ENCODE assay signal across 8 cellular contexts in genomic region chr12:96219700-96220206, GRCh38. TPM values are rescaled to one million over a fixed set of nuclear protein-coding genes. Genes with fewer than 3 reads are reported as not detected.
DNase-seq lines count a peak whose midpoint lies in the region; ATAC-seq, FAIRE-seq and TF ChIP-seq lines count a peak whose summit lies in the region.

No MANE protein-coding gene starts in this region.

- peak overlapping the region; percentile 74 for H3K4me2 ChIP-seq in HCT116 (ENCODE audit: low read length)

- TF ChIP-seq CTCF in AG04449 (IDR thresholded peaks at IDR 0.05; ENCODE audit: insufficient read depth, low read length, missing control alignments), result no peak
- no peak for TF ChIP-seq CTCF in HCT116 (IDR thresholded peaks at IDR 0.05 in 2 of 3, conservative IDR thresholded peaks at IDR 0.05 in 1 of 3; ENCODE audit: borderline replicate concordance in 1 of 3, insufficient read depth in 1 of 3, low read depth in 2 of 3, low read length in 2 of 3)
- no peak for TF ChIP-seq CTCF in kidney (IDR thresholded peaks at IDR 0.05; ENCODE audit: borderline replicate concordance, extremely low read depth, insufficient read depth)

- H4K20me1 ChIP-seq in HCT116 (ENCODE audit: insufficient read depth), result no peaks in the 10 kb centered on the region

- no peaks in the 10 kb centered on the region for H3K27me3 ChIP-seq in HCT116 (ENCODE audit: insufficient read depth, low read length)

- TF ChIP-seq POLR2A in HCT116 (IDR thresholded peaks at IDR 0.05; ENCODE audit: borderline replicate concordance, extremely low read depth, insufficient read depth, insufficient read length), result no peak

- H3K9me3 ChIP-seq in HCT116 (ENCODE audit: control insufficient read depth in 1 of 2, insufficient read depth in 1 of 2, low read depth in 1 of 2, low read length in 2 of 2) (no peaks in the 10 kb centered on the region), kidney (ENCODE audit: control insufficient read depth in 1 of 2, low read length in 2 of 2) (no peaks in the 10 kb centered on the region)

- peak overlapping the region; percentile 84 for H3K27ac ChIP-seq in HCT116 (ENCODE audit: low read depth, low read length)
- no peak overlapping the region for H3K27ac ChIP-seq in kidney (ENCODE audit: low read depth in 2 of 2, low read length in 2 of 2)

- CTCF ChIA-PET in AG04449 (lab: Yijun Ruan, JAX) (interaction anchor here (0.9 to 13.1 kb wide), 9 partner anchors 8 to 297 kb away, joined by 3 to 177 read pairs (median 5); partner anchors contain the start of gene CDK17), HCT116 (lab: Charles Lee) (interaction anchor here (1.0 kb wide), 1 partner anchor 297 kb away, joined by 3 read pairs; no protein-coding TSS in a partner anchor)

- intact Hi-C loops in HCT116 (cut with micrococcal nuclease) (loop anchor here (1.0 to 5.0 kb wide), 2 partner anchors 157 to 183 kb away; partner anchors contain the start of gene CDK17), kidney (cut with DNase I) (loop anchor here (10.0 kb wide), 1 partner anchor 155 kb away; no protein-coding TSS in a partner anchor)

- H2AFZ ChIP-seq in HCT116 (ENCODE audit: low read depth, low read length, poor library complexity, severe bottlenecking), result no peak overlapping the region

- RAD21 ChIA-PET in HCT116 (lab: Charles Lee; ENCODE audit: low non-redundant PET in 1 of 2, low total read pairs in 2 of 2, uncharacterized antibody in 2 of 2, unreplicated experiment in 2 of 2), result no interaction called here

- H3K9me2 ChIP-seq in HCT116 (ENCODE audit: insufficient read depth), result no peaks in the 10 kb centered on the region

- no peak for FAIRE-seq in kidney (lab: Jason Lieb, UNC)

- H3K9ac ChIP-seq in HCT116 (ENCODE audit: low read length) (peak overlapping the region; percentile 64), kidney (ENCODE audit: low read length in 2 of 2) (no peak overlapping the region)

- ATAC-seq in HCT116, result peak; percentile 97
- ATAC-seq in SK-N-SH treated with all-trans-retinoic acid at 6 μM for 48 hours, result peak; percentile 98
- ATAC-seq in HG03442 (IDR thresholded peaks at IDR 0.05; ENCODE audit: unreplicated experiment), result no peak

- H3K4me3 ChIP-seq in AG04449 (ENCODE audit: low read depth, low read length) (peak overlapping the region; percentile 34), HCT116 (replicated peaks in 1 of 2; ENCODE audit: low read depth in 1 of 2, low read length in 2 of 2) (peak overlapping the region; percentile 33 to 46), kidney (ENCODE audit: low read length in 2 of 2) (no peak overlapping the region)

- TF ChIP-seq RAD21 in HCT116 (IDR thresholded peaks at IDR 0.05; ENCODE audit: low read depth), result no peak

- peak; percentile 92 for DNase-seq in AG04449 (ENCODE audit: low read depth, low spot score)
- peak; percentile 90 for DNase-seq in HCT116 (ENCODE audit: low read depth, low spot score)
- DNase-seq in hepatic stellate cell (ENCODE audit: low spot score), result peak; percentile 97
- DNase-seq in putamen (ENCODE audit: low spot score), result no peak
- no peak for DNase-seq in kidney
- DNase-seq in pons (ENCODE audit: low spot score), result no peak

- H3K79me2 ChIP-seq in HCT116 (ENCODE audit: insufficient read depth, low read length), result peaks cover 71% of the 10 kb centered on the region

- BruUV-seq in HCT116 (replicated peaks; lab: Mats Ljungman, UMichigan), result no TSS peak

- H3K4me1 ChIP-seq in HCT116 (ENCODE audit: control insufficient read depth in 1 of 2, insufficient read depth in 2 of 2, low read length in 2 of 2) (peaks cover 18 to 44% of the 10 kb centered on the region in 2 experiments), kidney (ENCODE audit: control insufficient read depth in 1 of 2, insufficient read depth in 1 of 2, low read depth in 1 of 2, low read length in 2 of 2) (peaks cover 0 to 2% of the 10 kb centered on the region in 2 donors)

- peaks cover 0 to 29% of the 10 kb centered on the region in 2 experiments; a peak in 1 of 4 replicates for H3K36me3 ChIP-seq in HCT116 (ENCODE audit: control insufficient read depth in 1 of 2, insufficient read depth in 2 of 2, low read length in 2 of 2)
- H3K36me3 ChIP-seq in kidney (ENCODE audit: control insufficient read depth in 1 of 2, insufficient read depth in 2 of 2, low read length in 2 of 2), result peaks cover 0 to 8% of the 10 kb centered on the region in 2 donors

- POLR2A ChIA-PET in AG04449 (lab: Yijun Ruan, JAX) (interaction anchor here (0.7 to 2.1 kb wide), 5 partner anchors 18 to 181 kb away, joined by 3 to 5 read pairs (median 4); no protein-coding TSS in a partner anchor), HCT116 (lab: Charles Lee) (no interaction called here)

TF ChIP-seq in HCT116, 20 proteins besides CTCF, POLR2A, EP300 and RAD21 (continues in another document):
- TF ChIP-seq YY1 (IDR thresholded peaks at IDR 0.05; ENCODE audit: extremely low read depth, insufficient replicate concordance, low read depth, low read length) (peak; percentile 33), SRF (IDR thresholded peaks at IDR 0.05; ENCODE audit: low read depth) (no peak), TCF7L2 (IDR thresholded peaks at IDR 0.05; ENCODE audit: borderline replicate concordance, extremely low read depth, insufficient read depth, insufficient read length) (no peak), CBX3 (IDR thresholded peaks at IDR 0.05; ENCODE audit: low read depth) (0 out of 2 replicates have a peak, but pooled peaks have one; percentile 80), ZNF274 (IDR thresholded peaks at IDR 0.05; ENCODE audit: low read depth, low read length) (no peak), ELF1 (IDR thresholded peaks at IDR 0.05; ENCODE audit: borderline replicate concordance, low read depth) (no peak), JUND (IDR thresholded peaks at IDR 0.05) (peak; percentile 57)
- TF ChIP-seq, protein P1, sequence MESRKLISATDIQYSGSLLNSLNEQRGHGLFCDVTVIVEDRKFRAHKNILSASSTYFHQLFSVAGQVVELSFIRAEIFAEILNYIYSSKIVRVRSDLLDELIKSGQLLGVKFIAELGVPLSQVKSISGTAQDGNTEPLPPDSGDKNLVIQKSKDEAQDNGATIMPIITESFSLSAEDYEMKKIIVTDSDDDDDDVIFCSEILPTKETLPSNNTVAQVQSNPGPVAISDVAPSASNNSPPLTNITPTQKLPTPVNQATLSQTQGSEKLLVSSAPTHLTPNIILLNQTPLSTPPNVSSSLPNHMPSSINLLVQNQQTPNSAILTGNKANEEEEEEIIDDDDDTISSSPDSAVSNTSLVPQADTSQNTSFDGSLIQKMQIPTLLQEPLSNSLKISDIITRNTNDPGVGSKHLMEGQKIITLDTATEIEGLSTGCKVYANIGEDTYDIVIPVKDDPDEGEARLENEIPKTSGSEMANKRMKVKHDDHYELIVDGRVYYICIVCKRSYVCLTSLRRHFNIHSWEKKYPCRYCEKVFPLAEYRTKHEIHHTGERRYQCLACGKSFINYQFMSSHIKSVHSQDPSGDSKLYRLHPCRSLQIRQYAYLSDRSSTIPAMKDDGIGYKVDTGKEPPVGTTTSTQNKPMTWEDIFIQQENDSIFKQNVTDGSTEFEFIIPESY (IDR thresholded peaks at IDR 0.05; ENCODE audit: extremely low read depth, insufficient replicate concordance, low read length), result peak; percentile 87

TF ChIP-seq in SK-N-SH treated with all-trans-retinoic acid at 6 μM for 48 hours, 23 proteins besides CTCF, POLR2A, EP300 and RAD21:
- TF ChIP-seq BACH2 (CRISPR knock-in tag; IDR thresholded peaks at IDR 0.05; ENCODE audit: borderline replicate concordance) (no peak), ARNTL (CRISPR knock-in tag; IDR thresholded peaks at IDR 0.05; ENCODE audit: borderline replicate concordance, low read depth) (no peak), ISL1 (CRISPR knock-in tag; IDR thresholded peaks at IDR 0.05) (no peak), TCF4 (CRISPR knock-in tag; IDR thresholded peaks at IDR 0.05; ENCODE audit: borderline replicate concordance) (no peak), SNAI2 (CRISPR knock-in tag; IDR thresholded peaks at IDR 0.05) (no peak), CSDC2 (CRISPR knock-in tag; IDR thresholded peaks at IDR 0.05) (no peak), ESRRG (CRISPR knock-in tag; IDR thresholded peaks at IDR 0.05) (no peak)

RNA-seq across cellular contexts. Expression of gene ELK3, which starts 25.6 kb away (rescaled TPM):
- total RNA-seq in HCT116 (2021; ENCODE audit: unreplicated experiment) (45.6 TPM), kidney (59.5 TPM)
- polyA plus RNA-seq in HCT116 (2012), result 42.5 and 44.0 TPM in 2 replicates
- polyA plus RNA-seq in kidney (ENCODE audit: insufficient read depth, low read depth, low replicate concordance), result 10.5 TPM

Comparison
In these comparisons a context has a peak if more than half of its experiments do, and no peak if none do; other contexts are left out.
1. DNase-seq: peak in AG04449 (single experiment), HCT116 (single experiment) and hepatic stellate cell (single experiment); none in putamen (single experiment), kidney (single experiment) and pons (single experiment).
2. H3K4me3 ChIP-seq: peak in AG04449 (single experiment) and HCT116 (2 of 2); none in kidney (0 of 2).